In genomic region chr6:150953860-150954259, GRCh38 we compare ENCODE assay signal across 28 cellular contexts.
"Had no signal": no experiment of that assay in that cellular context is flagged by ENCODE, and none has a peak within 500 bp of the region (broad histone marks: within the 10 kb centered on the region; RNA-seq: fewer than 3 reads in every experiment).

No MANE protein-coding gene starts in this region.

- H2AFZ ChIP-seq: neural progenitor cell had no signal

- H3K27me3 Mint-ChIP-seq: naive thymus-derived CD4-positive, alpha-beta T cell; natural killer cell treated with Interleukin-12 subunit alpha and Interleukin-12 subunit beta and Interleukin-15 and Interleukin-18, amount 100 ng/mL, for 72 hours; progenitor cell of endocrine pancreas; stimulated activated naive B cell treated with anti-CD40 and anti-IgM and Interleukin-4, amounts not matched to agents 10 μg/mL and 1 μg/mL and 100 μg/mL, for 72 hours had no signal

- H3K4me1 Mint-ChIP-seq: naive thymus-derived CD4-positive, alpha-beta T cell; neural progenitor cell; stimulated activated naive B cell treated with anti-CD40 and anti-IgM and Interleukin-4, amounts not matched to agents 10 μg/mL and 1 μg/mL and 100 μg/mL, for 72 hours had no signal

- H3K27me3 ChIP-seq: heart right ventricle, left lung, neural progenitor cell, ovary, right atrium auricular region, suprapubic skin, tibial artery, upper lobe of right lung had no signal

- H3K9ac ChIP-seq: neural progenitor cell had no signal

- H3K4me2 ChIP-seq: neural progenitor cell had no signal

- H3K36me3 ChIP-seq: neural progenitor cell, ovary, suprapubic skin had no signal

- H3K9me3 ChIP-seq: heart right ventricle, left lung, lower lobe of right lung, mucosa of descending colon, ovary, right atrium auricular region, suprapubic skin, thoracic aorta, tibial artery, upper lobe of right lung had no signal

- H3K27ac Mint-ChIP-seq: naive thymus-derived CD4-positive, alpha-beta T cell; natural killer cell treated with Interleukin-12 subunit alpha and Interleukin-12 subunit beta and Interleukin-15 and Interleukin-18, amount 100 ng/mL, for 72 hours; neural progenitor cell; progenitor cell of endocrine pancreas; stimulated activated naive B cell treated with anti-CD40 and anti-IgM and Interleukin-4, amounts not matched to agents 10 μg/mL and 1 μg/mL and 100 μg/mL, for 72 hours had no signal

- H3K9me3 Mint-ChIP-seq: natural killer cell treated with Interleukin-12 subunit alpha and Interleukin-12 subunit beta and Interleukin-15 and Interleukin-18, amount 100 ng/mL, for 72 hours; neural progenitor cell had no signal

- H3K27ac ChIP-seq: heart right ventricle, left lung, lower lobe of right lung, neural progenitor cell, ovary, right atrium auricular region, skin epidermis, suprapubic skin, thoracic aorta, tibial artery, upper lobe of right lung had no signal

- DNase-seq: heart right ventricle; hippocampal formation; kidney glomerular epithelial cell; left colon; left lung; lower lobe of right lung; mammary epithelial cell; mesenchymal stem cell; midbrain; mucosa of descending colon; naive thymus-derived CD4-positive, alpha-beta T cell; ovary; stimulated activated CD4-positive, alpha-beta T cell treated with anti-CD3 and anti-CD28 coated beads, Interleukin-12 subunit alpha, Interleukin-12 subunit beta, amount 100 ng/mL, for 4 hours; stimulated activated CD4-positive, alpha-beta T cell treated with anti-CD3 and anti-CD28 coated beads, Interleukin-15, amount 100 ng/mL, for 24 hours; stimulated activated CD4-positive, alpha-beta T cell treated with anti-CD3 and anti-CD28 coated beads, Interleukin-2, amount 100 ng/mL, for 24 hours; stimulated activated CD4-positive, alpha-beta T cell treated with anti-CD3 and anti-CD28 coated beads, Interleukin-4, amount 100 ng/mL, for 1 hour; stimulated activated naive B cell treated with anti-CD40 and anti-IgM and Interleukin-4, amounts not matched to agents 10 μg/mL and 1 μg/mL and 100 μg/mL, for 72 hours; stimulated activated naive CD8-positive, alpha-beta T cell treated with anti-CD3 and anti-CD28 coated beads, Interleukin-15, Interleukin-2, amounts not matched to agents 100 U/mL and 50 U/mL, for 24 hours; tibial artery; trophoblast cell; upper lobe of right lung had no signal

- H3K4me1 ChIP-seq: left lung, lower lobe of right lung, neural progenitor cell, right atrium auricular region, suprapubic skin, tibial artery had no signal

- H3K4me3 ChIP-seq: heart right ventricle, left lung, lower lobe of right lung, mucosa of descending colon, neural progenitor cell, ovary, right atrium auricular region, skin epidermis, suprapubic skin, thoracic aorta, tibial artery, upper lobe of right lung had no signal

- ATAC-seq: heart right ventricle; left colon; left lung; lower lobe of right lung; mucosa of descending colon; naive thymus-derived CD4-positive, alpha-beta T cell; stimulated activated naive B cell treated with anti-CD40 and anti-IgM and Interleukin-4, amounts not matched to agents 10 μg/mL and 1 μg/mL and 100 μg/mL, for 72 hours; stimulated activated naive CD8-positive, alpha-beta T cell treated with anti-CD3 and anti-CD28 coated beads, Interleukin-15, Interleukin-2, amounts not matched to agents 100 U/mL and 50 U/mL, for 24 hours; upper lobe of right lung had no signal

- H3K4me3 Mint-ChIP-seq: naive thymus-derived CD4-positive, alpha-beta T cell; natural killer cell treated with Interleukin-12 subunit alpha and Interleukin-12 subunit beta and Interleukin-15 and Interleukin-18, amount 100 ng/mL, for 72 hours; neural progenitor cell; stimulated activated naive B cell treated with anti-CD40 and anti-IgM and Interleukin-4, amounts not matched to agents 10 μg/mL and 1 μg/mL and 100 μg/mL, for 72 hours had no signal
